22 cellular contexts compared by ENCODE assay signal in genomic region chr11:116829525-116830183, GRCh38. TPM values are rescaled to one million over a fixed set of nuclear protein-coding genes. Genes with fewer than 3 reads are reported as not detected.
DNase-seq lines count a peak whose midpoint lies in the region; ATAC-seq, FAIRE-seq and TF ChIP-seq lines count a peak whose summit lies in the region.
"Had no signal": no experiment of that assay in that cellular context is flagged by ENCODE, and none has a peak within 500 bp of the region (broad histone marks: within the 10 kb centered on the region; RNA-seq: fewer than 3 reads in every experiment).

Gene APOC3, plus strand, starts transcription at chr11:116829907. Its CDS starts 676 bp downstream, at chr11:116830583.

- CTCF ChIA-PET in K562 (lab: Yijun Ruan, JAX; ENCODE audit: low intra/inter-chr PET ratio), result no interaction called here

- H3K9me3 Mint-ChIP-seq in natural killer cell treated with Interleukin-12 subunit alpha and Interleukin-12 subunit beta and Interleukin-15 and Interleukin-18, amount 100 ng/mL, for 72 hours, result no peaks in the 10 kb centered on the region
- H3K9me3 Mint-ChIP-seq in natural killer cell (no peaks in the 10 kb centered on the region), type B pancreatic cell (no peaks in the 10 kb centered on the region)
- H3K9me3 Mint-ChIP-seq in activated naive CD8-positive, alpha-beta T cell treated with anti-CD3 and anti-CD28 coated beads for 36 hours, result no peaks in the 10 kb centered on the region
- H3K9me3 Mint-ChIP-seq: CD4-positive, CD25-positive, alpha-beta regulatory T cell; dendritic cell treated with granulocyte-macrophage colony-stimulating factor and Interleukin-4, amounts not matched to agents 40 ng/mL and 50 ng/mL, for 4 days; stimulated activated naive B cell treated with anti-CD40 and anti-IgM and Interleukin-4, amounts not matched to agents 10 μg/mL and 1 μg/mL and 100 μg/mL, for 72 hours had no signal

- POLR2A ChIA-PET in K562 (lab: Yijun Ruan, JAX), result interaction anchor here (0.6 to 1.6 kb wide), 2 partner anchors 9 to 38 kb away, joined by 3 to 6 read pairs; no protein-coding TSS in a partner anchor

- no peaks in the 10 kb centered on the region for H4K20me1 ChIP-seq in K562 (replicated peaks; ENCODE audit: control insufficient read depth, insufficient read depth, low read length)

- H3K9me3 ChIP-seq in K562 (replicated peaks; ENCODE audit: control insufficient read depth, insufficient read depth, low read depth, low read length), result no peaks in the 10 kb centered on the region
- H3K9me3 ChIP-seq: transverse colon had no signal

- DNase-seq in natural killer cell treated with Interleukin-12 subunit alpha and Interleukin-12 subunit beta and Interleukin-15 and Interleukin-18, amount 100 ng/mL, for 72 hours (ENCODE audit: low spot score), result peak; percentile 49
- no peak for DNase-seq in natural killer cell
- DNase-seq in K562 (ENCODE audit: extremely low read depth in 1 of 4, low spot score in 3 of 4), result no peak
- peak; percentile 97 for DNase-seq in left lobe of liver (ENCODE audit: low spot score)
- no peak for DNase-seq in type B pancreatic cell (ENCODE audit: extremely low spot score, unreplicated experiment)
- no peak for DNase-seq in stimulated activated CD4-positive, alpha-beta T cell treated with anti-CD3 and anti-CD28 coated beads, Interleukin-15, amount 100 ng/mL, for 24 hours
- DNase-seq in activated naive CD8-positive, alpha-beta T cell treated with anti-CD3 and anti-CD28 coated beads for 36 hours, result no peak
- DNase-seq in SHP77 (lab: John Stamatoyannopoulos, UW), result no peak
- DNase-seq: activated CD4-positive, alpha-beta T cell treated with anti-CD3 and anti-CD28 coated beads, Interleukin-2, amount 50 U/mL, for 48 hours; activated naive CD4-positive, alpha-beta T cell treated with anti-CD3 and anti-CD28 coated beads, Interleukin-2, amount 50 U/mL, for 16 hours; CD4-positive, CD25-positive, alpha-beta regulatory T cell; NCI-H187 treated with DMSO at 0.1 percent for 48 hours; NCI-H510A; stimulated activated naive B cell treated with anti-CD40 and anti-IgM and Interleukin-4, amounts not matched to agents 10 μg/mL and 1 μg/mL and 100 μg/mL, for 72 hours; T-helper 1 cell; transverse colon; WERI-Rb-1 had no signal

- no peaks in the 10 kb centered on the region for H3K79me2 ChIP-seq in K562 (ENCODE audit: control insufficient read depth, insufficient read depth, low read length)

- no peaks in the 10 kb centered on the region for H3K36me3 ChIP-seq in K562 (ENCODE audit: control insufficient read depth, insufficient read depth, low read length)
- H3K36me3 ChIP-seq: transverse colon, WERI-Rb-1 had no signal

- peaks cover 0 to 7% of the 10 kb centered on the region in 2 experiments; a peak in 2 of 5 replicates for H3K27me3 ChIP-seq in K562 (ENCODE audit: control insufficient read depth in 2 of 2, insufficient read depth in 2 of 2, low read length in 2 of 2)
- H3K27me3 ChIP-seq: transverse colon had no signal

- H2AFZ ChIP-seq in K562 (ENCODE audit: low read depth, low read length), result 0 out of 2 replicates have a peak within 1 kb of the TSS, but pooled peaks have one; percentile 24

- H3K27ac Mint-ChIP-seq in natural killer cell treated with Interleukin-12 subunit alpha and Interleukin-12 subunit beta and Interleukin-15 and Interleukin-18, amount 100 ng/mL, for 72 hours, result no peak within 1 kb of the TSS
- H3K27ac Mint-ChIP-seq in natural killer cell (no peak within 1 kb of the TSS), type B pancreatic cell (no peak within 1 kb of the TSS)
- H3K27ac Mint-ChIP-seq in activated naive CD8-positive, alpha-beta T cell treated with anti-CD3 and anti-CD28 coated beads for 36 hours, result no peak within 1 kb of the TSS
- H3K27ac Mint-ChIP-seq: stimulated activated naive B cell treated with anti-CD40 and anti-IgM and Interleukin-4, amounts not matched to agents 10 μg/mL and 1 μg/mL and 100 μg/mL, for 72 hours had no signal

- in situ Hi-C loops in K562 (cut with MboI), result no loop called here

- no peaks in the 10 kb centered on the region for H3K36me3 Mint-ChIP-seq in natural killer cell treated with Interleukin-12 subunit alpha and Interleukin-12 subunit beta and Interleukin-15 and Interleukin-18, amount 100 ng/mL, for 72 hours
- H3K36me3 Mint-ChIP-seq in natural killer cell (no peaks in the 10 kb centered on the region), type B pancreatic cell (no peaks in the 10 kb centered on the region)
- H3K36me3 Mint-ChIP-seq in activated naive CD8-positive, alpha-beta T cell treated with anti-CD3 and anti-CD28 coated beads for 36 hours, result no peaks in the 10 kb centered on the region
- H3K36me3 Mint-ChIP-seq: CD4-positive, CD25-positive, alpha-beta regulatory T cell; stimulated activated naive B cell treated with anti-CD40 and anti-IgM and Interleukin-4, amounts not matched to agents 10 μg/mL and 1 μg/mL and 100 μg/mL, for 72 hours had no signal

- intact Hi-C loops in natural killer cell (cut with micrococcal nuclease) (no loop called here), K562 (cut with micrococcal nuclease) (loop anchor here (10.0 kb wide), 1 partner anchor 95 kb away; no protein-coding TSS in a partner anchor)

- no peak within 1 kb of the TSS for H3K27ac ChIP-seq in K562 (ENCODE audit: extremely low read depth, low read depth, low read length)
- H3K27ac ChIP-seq: transverse colon, WERI-Rb-1 had no signal

- H3K9ac ChIP-seq in K562 (ENCODE audit: insufficient read depth in 1 of 2, low read depth in 2 of 2, low read length in 2 of 2), result peak within 1 kb of the TSS in 1 of 2 experiments; percentile 35; a peak in 2 of 4 replicates

- FAIRE-seq in K562 (lab: Jason Lieb, UNC), result no peak
- FAIRE-seq: A204.1 had no signal

- no peak for ATAC-seq in natural killer cell treated with Interleukin-12 subunit alpha and Interleukin-12 subunit beta and Interleukin-15 and Interleukin-18, amount 100 ng/mL, for 72 hours
- ATAC-seq in natural killer cell (no peak), K562 (no peak), left lobe of liver (peak; percentile 42)
- ATAC-seq: stimulated activated naive B cell treated with anti-CD40 and anti-IgM and Interleukin-4, amounts not matched to agents 10 μg/mL and 1 μg/mL and 100 μg/mL, for 72 hours had no signal

- no peak within 1 kb of the TSS for H3K4me2 ChIP-seq in K562 (ENCODE audit: insufficient read depth, low read length)

- H3K9me1 ChIP-seq in K562 (ENCODE audit: control insufficient read depth, insufficient read depth, low read length), result no peaks in the 10 kb centered on the region

- 39% methylated on average over 9 of the region's 9 CpGs for WGBS in K562 (ENCODE audit: insufficient coverage, low coverage, missing lambda C conversion rate)

- no peak within 1 kb of the TSS for H3K4me3 Mint-ChIP-seq in natural killer cell treated with Interleukin-12 subunit alpha and Interleukin-12 subunit beta and Interleukin-15 and Interleukin-18, amount 100 ng/mL, for 72 hours
- H3K4me3 Mint-ChIP-seq in natural killer cell, result no peak within 1 kb of the TSS
- no peak within 1 kb of the TSS for H3K4me3 Mint-ChIP-seq in type B pancreatic cell
- H3K4me3 Mint-ChIP-seq in activated naive CD8-positive, alpha-beta T cell treated with anti-CD3 and anti-CD28 coated beads for 36 hours, result no peak within 1 kb of the TSS
- H3K4me3 Mint-ChIP-seq: CD4-positive, CD25-positive, alpha-beta regulatory T cell; dendritic cell treated with granulocyte-macrophage colony-stimulating factor and Interleukin-4, amounts not matched to agents 40 ng/mL and 50 ng/mL, for 4 days; stimulated activated naive B cell treated with anti-CD40 and anti-IgM and Interleukin-4, amounts not matched to agents 10 μg/mL and 1 μg/mL and 100 μg/mL, for 72 hours had no signal

- H3K27me3 Mint-ChIP-seq in natural killer cell treated with Interleukin-12 subunit alpha and Interleukin-12 subunit beta and Interleukin-15 and Interleukin-18, amount 100 ng/mL, for 72 hours, result no peaks in the 10 kb centered on the region
- H3K27me3 Mint-ChIP-seq in natural killer cell (ENCODE audit: low read depth in 2 of 2) (peaks cover 0 to 3% of the 10 kb centered on the region in 2 donors), type B pancreatic cell (peaks cover 3% of the 10 kb centered on the region)
- no peaks in the 10 kb centered on the region for H3K27me3 Mint-ChIP-seq in activated naive CD8-positive, alpha-beta T cell treated with anti-CD3 and anti-CD28 coated beads for 36 hours
- H3K27me3 Mint-ChIP-seq: CD4-positive, CD25-positive, alpha-beta regulatory T cell had no signal

- TF ChIP-seq CTCF in natural killer cell (IDR thresholded peaks at IDR 0.05) (no peak), K562 (IDR thresholded peaks at IDR 0.05 in 2 of 3, conservative IDR thresholded peaks at IDR 0.05 in 1 of 3; ENCODE audit: insufficient read depth in 2 of 3, low read depth in 1 of 3, low read length in 3 of 3) (no peak), type B pancreatic cell (conservative IDR thresholded peaks at IDR 0.05) (no peak)

- no peak for TF ChIP-seq RAD21 in K562 (CRISPR knock-in tag; conservative IDR thresholded peaks at IDR 0.05 in 1 of 2, IDR thresholded peaks at IDR 0.05 in 1 of 2)

- no TSS peak for BruUV-seq in K562 (replicated peaks; lab: Mats Ljungman, UMichigan)

- peaks cover 8 to 29% of the 10 kb centered on the region in 2 experiments; a peak in 4 of 5 replicates for H3K4me1 ChIP-seq in K562 (replicated peaks in 1 of 2; ENCODE audit: control insufficient read depth in 2 of 2, insufficient read depth in 2 of 2, low read length in 2 of 2)
- H3K4me1 ChIP-seq: transverse colon had no signal

- H3K4me1 Mint-ChIP-seq in natural killer cell treated with Interleukin-12 subunit alpha and Interleukin-12 subunit beta and Interleukin-15 and Interleukin-18, amount 100 ng/mL, for 72 hours (ENCODE audit: low read depth in 2 of 2), result peaks cover under 1% of the 10 kb centered on the region in 2 donors
- peaks cover under 1 to 1% of the 10 kb centered on the region in 2 donors for H3K4me1 Mint-ChIP-seq in natural killer cell
- peaks cover 12% of the 10 kb centered on the region for H3K4me1 Mint-ChIP-seq in type B pancreatic cell (ENCODE audit: unreplicated experiment)
- peaks cover under 1% of the 10 kb centered on the region for H3K4me1 Mint-ChIP-seq in activated naive CD8-positive, alpha-beta T cell treated with anti-CD3 and anti-CD28 coated beads for 36 hours

- TF ChIP-seq POLR2A in K562 (conservative IDR thresholded peaks at IDR 0.05), result no peak

- H3K4me3 ChIP-seq in K562, result no peak within 1 kb of the TSS
- H3K4me3 ChIP-seq: transverse colon had no signal

- no peak for TF ChIP-seq EP300 in K562 (IDR thresholded peaks at IDR 0.05; ENCODE audit: low read length)

RNA-seq across cellular contexts. Expression of gene APOC3, which starts in this region (rescaled TPM):
- not detected for total RNA-seq in natural killer cell treated with Interleukin-12 subunit alpha and Interleukin-12 subunit beta and Interleukin-15 and Interleukin-18, amount 100 ng/mL, for 72 hours
- total RNA-seq in natural killer cell (not detected), K562 (2014; rRNA removed) (not detected in 2 replicates), K562 (2014; rRNA removed; fragmentation: Illumina TruSeq; extraction: Trizol) (not detected in 2 replicates), K562 (2015; rRNA removed; fragmentation: Illumina TruSeq; extraction: Trizol) (not detected in 2 replicates), K562 (2021) (1.1 and 1.7 TPM in 2 replicates), left lobe of liver (11,492 TPM), type B pancreatic cell (ENCODE audit: low replicate concordance) (21.6 and 54.4 TPM in 2 replicates)
- not detected in 2 replicates for total RNA-seq in K562 (2011; cell fraction: chromatin; rRNA removed; ENCODE audit: low replicate concordance)
- not detected in 2 replicates for total RNA-seq in K562 (2011; cell fraction: nucleolus; rRNA removed)
- total RNA-seq in K562 (2011; cell fraction: nucleoplasm; rRNA removed), result not detected in 2 replicates
- polyA plus RNA-seq in K562 (2011; rRNA removed) (not detected in 2 replicates), K562 (2014; fragmentation: Illumina TruSeq; extraction: Trizol) (not detected in 2 replicates), K562 (2014; fragmentation: Nextera tagmentation; extraction: Ambion mirVana) (not detected), K562 (2014; rRNA removed) (not detected in 2 replicates)
- polyA plus RNA-seq in K562 (2011; cell fraction: cytosol; rRNA removed), result not detected in 2 replicates
- not detected in 2 replicates for polyA plus RNA-seq in K562 (2011; cell fraction: nucleus; rRNA removed)
- not detected in 2 replicates for polyA plus RNA-seq in K562 (2012)
- not detected in 2 replicates for polyA minus RNA-seq in K562 (2011; rRNA and poly(A)+ RNA removed)
- polyA minus RNA-seq in K562 (2011; cell fraction: cytosol; rRNA and poly(A)+ RNA removed), result not detected in 2 replicates
- polyA minus RNA-seq in K562 (2011; cell fraction: nucleus; rRNA and poly(A)+ RNA removed), result not detected in 2 replicates
- total RNA-seq in activated naive CD8-positive, alpha-beta T cell treated with anti-CD3 and anti-CD28 coated beads for 36 hours, result not detected
- total RNA-seq: CD4-positive, CD25-positive, alpha-beta regulatory T cell; lower leg skin; myocyte; pulmonary artery endothelial cell had no signal
- polyA plus RNA-seq: CD4-positive, CD25-positive, alpha-beta regulatory T cell had no signal

Comparison
In these comparisons a context has a peak if more than half of its experiments do, and no peak if none do; other contexts are left out.
1. RNA of gene APOC3 (total RNA-seq): 11,492 TPM in left lobe of liver (single experiment); 21.6 to 54.4 TPM in type B pancreatic cell, not detected in natural killer cell treated with Interleukin-12 subunit alpha and Interleukin-12 subunit beta and Interleukin-15 and Interleukin-18, amount 100 ng/mL, for 72 hours, not detected in natural killer cell, 1.1 to 1.7 TPM in K562 and not detected in activated naive CD8-positive, alpha-beta T cell treated with anti-CD3 and anti-CD28 coated beads for 36 hours; every median in the first group is over 100 times any median in the second.
2. Peak in DNase-seq in natural killer cell treated with Interleukin-12 subunit alpha and Interleukin-12 subunit beta and Interleukin-15 and Interleukin-18, amount 100 ng/mL, for 72 hours; RNA of the gene not detected or under 1 TPM.